ENCODE assay signal across 26 cellular contexts in the genomic region with DNA sequence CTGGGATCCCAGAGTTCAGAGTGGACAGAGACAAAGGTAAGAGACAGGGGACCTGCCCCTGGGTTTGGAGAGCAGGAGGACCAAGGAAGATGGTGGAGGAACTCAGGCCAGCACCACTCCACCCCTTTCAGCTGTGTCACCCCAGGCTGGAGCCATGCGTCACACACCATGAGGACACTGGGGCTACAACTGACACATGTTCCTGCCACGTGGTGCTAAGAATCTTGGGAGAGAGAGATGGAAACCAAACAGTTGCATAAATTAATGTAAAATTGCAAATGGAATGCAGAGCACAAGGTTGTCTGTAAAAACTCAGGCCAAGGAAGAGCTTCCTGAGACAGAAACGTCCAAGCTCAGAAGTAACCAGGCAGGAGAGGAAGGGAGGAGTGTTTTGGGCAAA. TPM values are rescaled to one million over a fixed set of nuclear protein-coding genes. Genes with fewer than 3 reads are reported as not detected.
"Had no signal": no experiment of that assay in that cellular context is flagged by ENCODE, and none has a peak within 500 bp of the region (broad histone marks: within the 10 kb centered on the region; RNA-seq: fewer than 3 reads in every experiment).

No MANE protein-coding gene starts in this region.

- H3K27me3 Mint-ChIP-seq: activated CD8-positive, alpha-beta T cell treated with anti-CD3 and anti-CD28 coated beads for 36 hours had no signal

- H3K4me2 ChIP-seq: KMS-11, SK-N-SH had no signal

- H3K9me3 Mint-ChIP-seq: activated CD8-positive, alpha-beta T cell treated with anti-CD3 and anti-CD28 coated beads for 36 hours; activated T-cell treated with anti-CD3 and anti-CD28 coated beads, Interleukin-2, amount 50 U/mL, for 72 hours had no signal

- H3K27ac ChIP-seq: breast epithelium, KMS-11, SJCRH30, WERI-Rb-1 had no signal

- H3K4me3 Mint-ChIP-seq: activated CD8-positive, alpha-beta T cell treated with anti-CD3 and anti-CD28 coated beads for 36 hours; activated T-cell treated with anti-CD3 and anti-CD28 coated beads, Interleukin-2, amount 50 U/mL, for 72 hours had no signal

- H3K9me3 ChIP-seq: breast epithelium, SK-N-SH had no signal

- H3K9ac ChIP-seq: KMS-11, SK-N-SH had no signal

- H3K27ac Mint-ChIP-seq: activated CD8-positive, alpha-beta T cell treated with anti-CD3 and anti-CD28 coated beads for 36 hours; activated T-cell treated with anti-CD3 and anti-CD28 coated beads, Interleukin-2, amount 50 U/mL, for 72 hours; activated T-helper 2 cell treated with anti-CD3 and anti-CD28 coated beads, Interferon-gamma antibody, Interleukin-2, Interleukin-4, amounts not matched to agents 10 μg/mL and 5 μg/mL and 100 μg/mL, durations not matched to agents 14 hours and 24 hours and 36 hours had no signal

- DNase-seq: activated CD4-positive, alpha-beta T cell treated with anti-CD3 and anti-CD28 coated beads for 4 hours; activated CD8-positive, alpha-beta memory T cell treated with anti-CD3 and anti-CD28 coated beads, Interleukin-2, amount 50 U/mL, for 4 hours; activated CD8-positive, alpha-beta T cell treated with anti-CD3 and anti-CD28 coated beads for 36 hours; activated gamma-delta T cell treated with Interleukin-2 at 50 U/mL for 16 hours; activated naive CD4-positive, alpha-beta T cell treated with anti-CD3 and anti-CD28 coated beads, Interleukin-2, amount 50 U/mL, for 16 hours; activated T-cell treated with anti-CD3 and anti-CD28 coated beads, Interleukin-2, amount 50 U/mL, for 72 hours; aorta; caudate nucleus; NCI-H1105 treated with DMSO at 0.1 percent for 48 hours; NCI-H146; NCI-H187 treated with DMSO at 0.1 percent for 48 hours; NCI-H2081 treated with DMSO at 0.1 percent for 48 hours; NCI-H2171 treated with DMSO at 0.1 percent for 48 hours; NCI-H226; NCI-H526 treated with DMSO at 0.1 percent for 48 hours; NCI-H82; Right ventricle myocardium superior; SJCRH30; SK-N-SH; T-helper 1 cell; WERI-Rb-1 had no signal

- H3K27me3 ChIP-seq: breast epithelium, SJCRH30 had no signal

- H3K4me1 ChIP-seq: breast epithelium had no signal

- H3K4me3 ChIP-seq: breast epithelium, SJCRH30 had no signal

- ATAC-seq: activated CD4-positive, CD25-positive, alpha-beta regulatory T cell treated with anti-CD3 and anti-CD28 coated beads, Interleukin-2, amount 50 U/mL, for 24 hours; activated CD8-positive, alpha-beta T cell treated with anti-CD3 and anti-CD28 coated beads for 36 hours; activated T-cell treated with anti-CD3 and anti-CD28 coated beads, Interleukin-2, amount 50 U/mL, for 72 hours had no signal

- H3K36me3 ChIP-seq: breast epithelium, SJCRH30, WERI-Rb-1 had no signal

RNA-seq across cellular contexts. Expression of gene SV2B, which starts 55.0 kb away (rescaled TPM):
- total RNA-seq: activated CD8-positive, alpha-beta T cell treated with anti-CD3 and anti-CD28 coated beads for 36 hours; RPMI7951; SJCRH30 had no signal
- polyA plus RNA-seq: aorta, SK-N-SH had no signal
